In genomic region chr17:57406131-57406980, GRCh38 we compare ENCODE assay signal across 9 cellular contexts.
DNase-seq lines count a peak whose midpoint lies in the region; ATAC-seq, FAIRE-seq and TF ChIP-seq lines count a peak whose summit lies in the region.
"Had no signal": no experiment of that assay in that cellular context is flagged by ENCODE, and none has a peak within 500 bp of the region (broad histone marks: within the 10 kb centered on the region; RNA-seq: fewer than 3 reads in every experiment).

No MANE protein-coding gene starts in this region.

- DNase-seq in CMK (ENCODE audit: low read depth) = peak; percentile 18
- DNase-seq in NCI-H1048 (lab: John Stamatoyannopoulos, UW) = peak; percentile 62
- no peak for DNase-seq in NCI-H1417 treated with DMSO at 0.1 percent for 48 hours (lab: John Stamatoyannopoulos, UW)
- DNase-seq in NCI-H1930 (lab: John Stamatoyannopoulos, UW) = no peak
- DNase-seq: NCI-H187 had no signal

- H3K36me3 ChIP-seq in neural cell (ENCODE audit: insufficient read depth, low read length) = no peaks in the 10 kb centered on the region

- no peak overlapping the region for H3K4me2 ChIP-seq in neural cell (ENCODE audit: low read length)

- no peak for TF ChIP-seq CTCF in neural cell (IDR thresholded peaks at IDR 0.05; ENCODE audit: poor library complexity, severe bottlenecking)

- no peak overlapping the region for H3K4me3 ChIP-seq in neural cell (ENCODE audit: low read length)

- ATAC-seq in GM21737 (IDR thresholded peaks at IDR 0.05; ENCODE audit: unreplicated experiment) (no peak), HG03469 (IDR thresholded peaks at IDR 0.05; ENCODE audit: unreplicated experiment) (no peak)

- no peak overlapping the region for H3K27ac ChIP-seq in neural cell (ENCODE audit: low read length)

- H2AFZ ChIP-seq in neural cell (ENCODE audit: low read depth, low read length) = no peak overlapping the region

- no peaks in the 10 kb centered on the region for H3F3A ChIP-seq in neural cell (ENCODE audit: insufficient read depth, low read length, poor library complexity, severe bottlenecking)

- no peak for TF ChIP-seq EP300 in neural cell (conservative IDR thresholded peaks at IDR 0.05; ENCODE audit: poor library complexity, severe bottlenecking)

- H4K20me1 ChIP-seq in neural cell (ENCODE audit: insufficient read depth) = no peaks in the 10 kb centered on the region

- H3K9ac ChIP-seq in neural cell (ENCODE audit: low read length) = no peak overlapping the region

- peaks cover 35% of the 10 kb centered on the region for H3K79me2 ChIP-seq in neural cell (replicated peaks; ENCODE audit: insufficient read depth, low read length)

- H3K9me2 ChIP-seq in neural cell (ENCODE audit: insufficient read depth, low read length) = no peaks in the 10 kb centered on the region

- H3K9me3 ChIP-seq in neural cell (ENCODE audit: low read length) = no peaks in the 10 kb centered on the region

- no peak for TF ChIP-seq RAD21 in neural cell (conservative IDR thresholded peaks at IDR 0.05)

- H3K27me3 ChIP-seq in neural cell (ENCODE audit: insufficient read depth, low read depth, low read length) = no peaks in the 10 kb centered on the region

- FAIRE-seq in endometrium (lab: Jason Lieb, UNC) = peak; percentile 92

TF ChIP-seq in neural cell, 6 proteins besides CTCF, POLR2A, EP300 and RAD21:
- TF ChIP-seq POLR2AphosphoS5 (IDR thresholded peaks at IDR 0.05) (no peak), REST (IDR thresholded peaks at IDR 0.05; ENCODE audit: borderline replicate concordance) (peak; percentile 16)

Comparison
In these comparisons a context has a peak if more than half of its experiments do, and no peak if none do; other contexts are left out.
1. DNase-seq: peak in CMK (single experiment) and NCI-H1048 (single experiment); none in NCI-H1417 treated with DMSO at 0.1 percent for 48 hours (single experiment) and NCI-H1930 (0 of 2).